In genomic region chr6:31702819-31703716, GRCh38 we compare ENCODE assay signal across 1 cellular context.
TF ChIP-seq lines count a peak whose summit lies in the region.

ABHD16A (minus strand) TSS chr6:31703324; CDS start chr6:31703281, 43 bp downstream.

TF ChIP-seq in K562, 482 proteins besides CTCF, POLR2A, EP300 and RAD21 (continued from another document and continues in another):
- TF ChIP-seq ZNF407 (IDR thresholded peaks at IDR 0.05; ENCODE audit: low read depth) (peak; percentile 100), E2F1 (CRISPR knock-in tag; IDR thresholded peaks at IDR 0.05) (peak; percentile 3; the same call in 1 of the 2 replicates), ZFP36 (IDR thresholded peaks at IDR 0.05; ENCODE audit: low read depth, low read length, partially characterized antibody) (no peak), JUND (IDR thresholded peaks at IDR 0.05; ENCODE audit: borderline replicate concordance, low read depth, low read length) (peak; percentile 90), JUND (tag; IDR thresholded peaks at IDR 0.05; ENCODE audit: borderline replicate concordance, low read depth, low read length) (peak; percentile 80; the same call in 1 of the 3 replicates), FOXK1 (CRISPR knock-in tag; IDR thresholded peaks at IDR 0.05; ENCODE audit: borderline replicate concordance) (0 out of 2 replicates have a peak, but pooled peaks have one; percentile 64), NRF1 (conservative IDR thresholded peaks at IDR 0.05 in 1 of 2, IDR thresholded peaks at IDR 0.05 in 1 of 2) (peak; percentile 73 to 77), ATF4 (CRISPR knock-in tag; IDR thresholded peaks at IDR 0.05) (peak; percentile 71), SUPT5H (IDR thresholded peaks at IDR 0.05) (peak; percentile 97), NCOA1 (IDR thresholded peaks at IDR 0.05; ENCODE audit: low read depth) (peak; percentile 39), NR2C1 (IDR thresholded peaks at IDR 0.05) (no peak), NR2C1 (tag; IDR thresholded peaks at IDR 0.05) (no peak), KLF13 (tag; IDR thresholded peaks at IDR 0.05; ENCODE audit: borderline replicate concordance, low read depth) (peak; percentile 53; the same call in 1 of the 2 replicates), CHD2 (IDR thresholded peaks at IDR 0.05; ENCODE audit: low read depth, low read length) (0 out of 2 replicates have a peak, but pooled peaks have one; percentile 24), KAT7 (CRISPR knock-in tag; IDR thresholded peaks at IDR 0.05; ENCODE audit: borderline replicate concordance) (peak; percentile 60), CREB3L1 (IDR thresholded peaks at IDR 0.05; ENCODE audit: borderline replicate concordance, low read depth) (peak; percentile 74; the same call in 1 of the 2 replicates), ZMIZ1 (IDR thresholded peaks at IDR 0.05; ENCODE audit: low read depth in 2 of 2, low read length in 2 of 2) (peak in 1 of 2 experiments; percentile 85; a peak in 3 of 4 replicates), ZNF398 (CRISPR knock-in tag; IDR thresholded peaks at IDR 0.05) (no peak), LARP7 (IDR thresholded peaks at IDR 0.05) (peak; percentile 92), ETS1 (conservative IDR thresholded peaks at IDR 0.05; ENCODE audit: control insufficient read depth, low read depth, low read length) (peak; percentile 52), CAMTA2 (CRISPR knock-in tag; conservative IDR thresholded peaks at IDR 0.05) (no peak), ZFP1 (CRISPR knock-in tag; IDR thresholded peaks at IDR 0.05) (no peak), KDM4B (IDR thresholded peaks at IDR 0.05; ENCODE audit: borderline replicate concordance in 2 of 2, low read depth in 1 of 2) (peak in 1 of 2 experiments; percentile 85; a peak in 1 of 4 replicates), HMGXB4 (CRISPR knock-in tag; IDR thresholded peaks at IDR 0.05) (no peak; the same call in none of the 2 replicates), BRD4 (IDR thresholded peaks at IDR 0.05) (peak; percentile 89), ZNF778 (CRISPR knock-in tag; IDR thresholded peaks at IDR 0.05) (no peak), MLLT1 (IDR thresholded peaks at IDR 0.05) (peak; percentile 66 to 95; a peak in 2 of 4 replicates), POLR3G (IDR thresholded peaks at IDR 0.05; ENCODE audit: extremely low read depth, insufficient read length, insufficient replicate concordance) (no peak)
